In the genomic region with DNA sequence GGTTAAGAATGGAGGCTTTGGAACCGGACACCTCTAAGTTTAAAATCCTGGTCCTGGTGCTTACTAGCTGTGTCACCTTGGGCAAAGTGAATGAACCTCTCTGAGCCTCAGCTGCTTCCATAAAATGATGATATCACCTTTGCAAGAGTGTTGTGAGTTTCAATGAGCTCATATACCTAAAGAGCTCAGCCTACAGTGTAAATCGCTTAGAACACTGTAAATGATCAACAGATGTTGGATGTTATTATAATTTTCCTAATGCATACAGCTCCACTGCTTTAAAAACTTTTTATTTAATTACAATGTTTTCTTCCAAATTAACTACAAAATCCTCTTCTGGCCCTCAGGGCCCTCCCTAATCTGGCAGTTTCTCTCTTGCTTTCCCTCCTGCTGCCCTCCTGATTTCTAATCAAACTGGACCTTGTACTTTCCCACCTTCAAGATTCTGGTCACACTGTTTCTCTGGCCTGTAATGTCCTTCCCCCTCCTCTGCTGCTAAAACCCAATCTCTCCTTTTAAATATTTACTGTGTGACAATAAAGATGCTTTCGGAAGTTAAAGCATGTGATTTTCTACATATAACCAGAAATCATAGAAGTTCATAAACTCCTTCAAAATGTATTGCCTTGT, we compare ENCODE assay signal across 23 cellular contexts. TPM values are rescaled to one million over a fixed set of nuclear protein-coding genes. Genes with fewer than 3 reads are reported as not detected.
"Had no signal": no experiment of that assay in that cellular context is flagged by ENCODE, and none has a peak within 500 bp of the region (broad histone marks: within the 10 kb centered on the region; RNA-seq: fewer than 3 reads in every experiment).

No MANE protein-coding gene starts in this region.

- H3K9me3 ChIP-seq: MG63 had no signal

- DNase-seq: activated CD4-positive, alpha-beta T cell treated with anti-CD3 and anti-CD28 coated beads for 36 hours; activated CD4-positive, alpha-beta T cell treated with anti-CD3 and anti-CD28 coated beads, Interleukin-2, amount 50 U/mL, for 1 hour; activated CD8-positive, alpha-beta memory T cell treated with anti-CD3 and anti-CD28 coated beads, Interleukin-2, amount 50 U/mL, for 4 hours; activated CD8-positive, alpha-beta T cell treated with anti-CD3 and anti-CD28 coated beads for 36 hours; activated gamma-delta T cell treated with Interleukin-2 at 50 U/mL for 16 hours; activated naive CD4-positive, alpha-beta T cell treated with anti-CD3 and anti-CD28 coated beads, Interleukin-2, amount 10 ng/mL, durations not matched to agents 7 days and 5 days; activated naive CD8-positive, alpha-beta T cell treated with anti-CD3 and anti-CD28 coated beads for 36 hours; activated T-cell treated with anti-CD3 and anti-CD28 coated beads, Interleukin-2, amount 50 U/mL, for 72 hours; MG63; NCI-H1105; NCI-H1436 treated with DMSO at 0.1 percent for 48 hours; NCI-H187; NCI-H2081; NCI-H446; NCI-H524; PC-9; SIG-M5; T-cell; T-helper 2 cell; T1000 had no signal

- H3K27ac ChIP-seq: PC-9, SK-N-MC, VCaP had no signal

- H3K27me3 Mint-ChIP-seq: activated CD4-positive, alpha-beta T cell treated with anti-CD3 and anti-CD28 coated beads for 36 hours; activated CD8-positive, alpha-beta T cell treated with anti-CD3 and anti-CD28 coated beads for 36 hours; activated naive CD8-positive, alpha-beta T cell treated with anti-CD3 and anti-CD28 coated beads for 36 hours; T-cell had no signal

- H3K36me3 Mint-ChIP-seq: activated naive CD4-positive, alpha-beta T cell treated with anti-CD3 and anti-CD28 coated beads, Interleukin-2, amount 10 ng/mL, durations not matched to agents 7 days and 5 days; activated naive CD8-positive, alpha-beta T cell treated with anti-CD3 and anti-CD28 coated beads for 36 hours; T-cell had no signal

- H3K27me3 ChIP-seq: MG63 had no signal

- H3K9me3 Mint-ChIP-seq: activated CD8-positive, alpha-beta T cell treated with anti-CD3 and anti-CD28 coated beads for 36 hours; activated naive CD4-positive, alpha-beta T cell treated with anti-CD3 and anti-CD28 coated beads, Interleukin-2, amount 10 ng/mL, durations not matched to agents 7 days and 5 days; activated naive CD8-positive, alpha-beta T cell treated with anti-CD3 and anti-CD28 coated beads for 36 hours; activated T-cell treated with anti-CD3 and anti-CD28 coated beads, Interleukin-2, amount 50 U/mL, for 72 hours; activated T-helper 2 cell treated with anti-CD3 and anti-CD28 coated beads, Interferon-gamma antibody, Interleukin-2, Interleukin-4, amounts not matched to agents 10 μg/mL and 5 μg/mL and 100 μg/mL, durations not matched to agents 14 hours and 24 hours and 36 hours; T-cell had no signal

- H3K27ac Mint-ChIP-seq: activated CD4-positive, alpha-beta T cell treated with anti-CD3 and anti-CD28 coated beads for 36 hours; activated CD8-positive, alpha-beta T cell treated with anti-CD3 and anti-CD28 coated beads for 36 hours; activated naive CD4-positive, alpha-beta T cell treated with anti-CD3 and anti-CD28 coated beads, Interleukin-2, amount 10 ng/mL, durations not matched to agents 7 days and 5 days; activated naive CD8-positive, alpha-beta T cell treated with anti-CD3 and anti-CD28 coated beads for 36 hours; activated T-cell treated with anti-CD3 and anti-CD28 coated beads, Interleukin-2, amount 50 U/mL, for 72 hours; activated T-helper 2 cell treated with anti-CD3 and anti-CD28 coated beads, Interferon-gamma antibody, Interleukin-2, Interleukin-4, amounts not matched to agents 10 μg/mL and 5 μg/mL and 100 μg/mL, durations not matched to agents 14 hours and 24 hours and 36 hours; T-cell had no signal

- H3K4me3 ChIP-seq: MG63, PC-9, SK-N-MC had no signal

- ATAC-seq: activated CD4-positive, alpha-beta T cell treated with anti-CD3 and anti-CD28 coated beads for 36 hours; activated CD8-positive, alpha-beta T cell treated with anti-CD3 and anti-CD28 coated beads for 36 hours; activated T-cell treated with anti-CD3 and anti-CD28 coated beads, Interleukin-2, amount 50 U/mL, for 72 hours; T-cell had no signal

- H3K36me3 ChIP-seq: MG63 had no signal

- H3K4me2 ChIP-seq: PC-9 had no signal

- H3K4me3 Mint-ChIP-seq: activated CD4-positive, alpha-beta T cell treated with anti-CD3 and anti-CD28 coated beads for 36 hours; activated CD8-positive, alpha-beta T cell treated with anti-CD3 and anti-CD28 coated beads for 36 hours; activated naive CD4-positive, alpha-beta T cell treated with anti-CD3 and anti-CD28 coated beads, Interleukin-2, amount 10 ng/mL, durations not matched to agents 7 days and 5 days; activated naive CD8-positive, alpha-beta T cell treated with anti-CD3 and anti-CD28 coated beads for 36 hours; activated T-cell treated with anti-CD3 and anti-CD28 coated beads, Interleukin-2, amount 50 U/mL, for 72 hours; T-cell had no signal

- H3K4me1 Mint-ChIP-seq: activated CD4-positive, alpha-beta T cell treated with anti-CD3 and anti-CD28 coated beads for 36 hours; activated naive CD4-positive, alpha-beta T cell treated with anti-CD3 and anti-CD28 coated beads, Interleukin-2, amount 10 ng/mL, durations not matched to agents 7 days and 5 days; activated naive CD8-positive, alpha-beta T cell treated with anti-CD3 and anti-CD28 coated beads for 36 hours; T-cell had no signal

RNA-seq across cellular contexts. Expression of a gene that starts 57.4 kb away (rescaled TPM):
- total RNA-seq: activated CD8-positive, alpha-beta T cell treated with anti-CD3 and anti-CD28 coated beads for 36 hours; activated naive CD8-positive, alpha-beta T cell treated with anti-CD3 and anti-CD28 coated beads for 36 hours; activated T-cell treated with anti-CD3 and anti-CD28 coated beads, Interleukin-2, amount 50 U/mL, for 72 hours; activated T-helper 2 cell treated with anti-CD3 and anti-CD28 coated beads, Interferon-gamma antibody, Interleukin-2, Interleukin-4, amounts not matched to agents 10 μg/mL and 5 μg/mL and 100 μg/mL, durations not matched to agents 14 hours and 24 hours and 36 hours; PC-9 had no signal
